ENCODE assay signal across 19 cellular contexts in genomic region chr5:6943749-6944148, GRCh38.
"Had no signal": no experiment of that assay in that cellular context is flagged by ENCODE, and none has a peak within 500 bp of the region (broad histone marks: within the 10 kb centered on the region; RNA-seq: fewer than 3 reads in every experiment).

No MANE protein-coding gene starts in this region.

- H3K79me2 ChIP-seq: parathyroid adenoma had no signal

- H3K4me2 ChIP-seq: smooth muscle cell had no signal

- H3K36me3 ChIP-seq: stomach, suprapubic skin, transverse colon, vagina had no signal

- H3K27ac ChIP-seq: parathyroid adenoma, stomach, suprapubic skin, transverse colon, vagina had no signal

- H3K27me3 ChIP-seq: stomach, suprapubic skin, transverse colon, vagina had no signal

- H3K9ac ChIP-seq: parathyroid adenoma had no signal

- H2AFZ ChIP-seq: parathyroid adenoma had no signal

- H3K4me1 ChIP-seq: parathyroid adenoma, suprapubic skin, transverse colon, vagina had no signal

- H3K4me3 ChIP-seq: smooth muscle cell, stomach, suprapubic skin, transverse colon, vagina had no signal

- H3K9me3 ChIP-seq: stomach, suprapubic skin, transverse colon, vagina had no signal

- ATAC-seq: activated naive CD8-positive, alpha-beta T cell treated with anti-CD3 and anti-CD28 coated beads, Interleukin-2, amount 50 U/mL, for 24 hours; activated T-cell treated with anti-CD3 and anti-CD28 coated beads, Interleukin-2, amount 50 U/mL, for 72 hours; esophagus mucosa; left ventricle myocardium superior; sciatic nerve; stimulated activated memory B cell treated with anti-CD40 and anti-IgM and Interleukin-4, amounts not matched to agents 10 μg/mL and 1 μg/mL and 100 μg/mL, for 72 hours had no signal

- DNase-seq: activated CD4-positive, alpha-beta memory T cell treated with anti-CD3 and anti-CD28 coated beads, Interleukin-2, amount 10 ng/mL, durations not matched to agents 7 days and 5 days; activated CD4-positive, alpha-beta T cell treated with anti-CD3 and anti-CD28 coated beads for 48 hours; activated effector memory CD4-positive, alpha-beta T cell treated with Interleukin-2 at 50 U/mL for 16 hours; activated naive CD4-positive, alpha-beta T cell treated with anti-CD3 and anti-CD28 coated beads, Interleukin-2, amount 10 ng/mL, durations not matched to agents 7 days and 5 days; activated naive CD8-positive, alpha-beta T cell treated with anti-CD3 and anti-CD28 coated beads, Interleukin-2, amount 50 U/mL, for 24 hours; activated T-cell treated with anti-CD3 and anti-CD28 coated beads, Interleukin-2, amount 50 U/mL, for 72 hours; effector CD8-positive, alpha-beta T cell; foreskin melanocyte; left ventricle myocardium superior; stimulated activated CD4-positive, alpha-beta T cell treated with anti-CD3 and anti-CD28 coated beads, Interleukin-15, amount 100 ng/mL, for 24 hours; stomach; transverse colon had no signal
